Comparison of ENCODE assay signal across 1 cellular context in the genomic region with DNA sequence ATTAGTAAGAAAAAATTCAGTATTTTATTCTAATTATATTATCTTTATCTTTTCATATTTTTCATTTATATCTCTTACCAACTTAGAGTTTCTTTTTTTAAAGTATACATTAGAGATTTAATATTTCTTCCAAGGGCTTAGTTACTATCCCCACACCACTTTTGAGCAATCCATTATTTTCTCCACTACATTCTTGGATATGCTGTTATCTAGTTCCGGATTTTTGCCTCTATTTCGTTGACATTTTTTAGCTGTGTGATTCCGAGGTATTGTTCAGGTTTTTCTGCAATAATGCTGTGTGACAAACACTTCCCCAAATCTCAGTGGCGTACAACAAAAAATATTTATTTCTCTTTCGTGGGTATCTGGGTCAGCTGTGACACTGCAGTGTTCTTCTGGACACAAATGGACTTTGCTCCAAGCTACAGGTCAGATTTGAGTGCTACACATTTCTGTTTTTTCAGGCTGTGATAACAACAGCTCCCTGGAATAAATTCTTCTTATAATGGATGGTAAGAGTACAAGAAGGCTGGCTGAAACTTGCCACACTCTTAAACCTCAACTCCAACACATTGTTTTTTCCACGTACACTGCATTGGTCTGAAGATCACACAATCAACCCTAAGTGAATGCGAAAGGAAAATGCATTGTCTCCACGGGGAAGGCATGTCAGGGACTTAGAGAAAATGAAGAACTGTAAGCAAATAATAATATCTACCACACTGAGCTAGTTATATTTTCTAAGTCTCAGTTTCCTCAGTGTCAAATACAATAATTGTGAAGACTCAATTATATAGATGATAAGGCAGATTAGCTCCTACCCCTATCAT.
TF ChIP-seq lines count a peak whose summit lies in the region.

No MANE protein-coding gene starts in this region.

TF ChIP-seq in K562, 482 proteins besides CTCF, POLR2A, EP300 and RAD21 (continued from another document):
- TF ChIP-seq, protein P1, sequence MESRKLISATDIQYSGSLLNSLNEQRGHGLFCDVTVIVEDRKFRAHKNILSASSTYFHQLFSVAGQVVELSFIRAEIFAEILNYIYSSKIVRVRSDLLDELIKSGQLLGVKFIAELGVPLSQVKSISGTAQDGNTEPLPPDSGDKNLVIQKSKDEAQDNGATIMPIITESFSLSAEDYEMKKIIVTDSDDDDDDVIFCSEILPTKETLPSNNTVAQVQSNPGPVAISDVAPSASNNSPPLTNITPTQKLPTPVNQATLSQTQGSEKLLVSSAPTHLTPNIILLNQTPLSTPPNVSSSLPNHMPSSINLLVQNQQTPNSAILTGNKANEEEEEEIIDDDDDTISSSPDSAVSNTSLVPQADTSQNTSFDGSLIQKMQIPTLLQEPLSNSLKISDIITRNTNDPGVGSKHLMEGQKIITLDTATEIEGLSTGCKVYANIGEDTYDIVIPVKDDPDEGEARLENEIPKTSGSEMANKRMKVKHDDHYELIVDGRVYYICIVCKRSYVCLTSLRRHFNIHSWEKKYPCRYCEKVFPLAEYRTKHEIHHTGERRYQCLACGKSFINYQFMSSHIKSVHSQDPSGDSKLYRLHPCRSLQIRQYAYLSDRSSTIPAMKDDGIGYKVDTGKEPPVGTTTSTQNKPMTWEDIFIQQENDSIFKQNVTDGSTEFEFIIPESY (CRISPR knock-in tag; IDR thresholded peaks at IDR 0.05) = no peak
- TF ChIP-seq ZZZ3 (IDR thresholded peaks at IDR 0.05) (no peak), CHD2 (IDR thresholded peaks at IDR 0.05; ENCODE audit: low read depth, low read length) (no peak)
- TF ChIP-seq, protein P2, sequence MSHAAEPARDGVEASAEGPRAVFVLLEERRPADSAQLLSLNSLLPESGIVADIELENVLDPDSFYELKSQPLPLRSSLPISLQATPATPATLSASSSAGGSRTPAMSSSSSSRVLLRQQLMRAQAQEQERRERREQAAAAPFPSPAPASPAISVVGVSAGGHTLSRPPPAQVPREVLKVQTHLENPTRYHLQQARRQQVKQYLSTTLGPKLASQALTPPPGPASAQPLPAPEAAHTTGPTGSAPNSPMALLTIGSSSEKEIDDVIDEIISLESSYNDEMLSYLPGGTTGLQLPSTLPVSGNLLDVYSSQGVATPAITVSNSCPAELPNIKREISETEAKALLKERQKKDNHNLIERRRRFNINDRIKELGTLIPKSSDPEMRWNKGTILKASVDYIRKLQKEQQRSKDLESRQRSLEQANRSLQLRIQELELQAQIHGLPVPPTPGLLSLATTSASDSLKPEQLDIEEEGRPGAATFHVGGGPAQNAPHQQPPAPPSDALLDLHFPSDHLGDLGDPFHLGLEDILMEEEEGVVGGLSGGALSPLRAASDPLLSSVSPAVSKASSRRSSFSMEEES (CRISPR knock-in tag; IDR thresholded peaks at IDR 0.05) = no peak
TF ChIP-seq in K562: peak in this region for 0.
